10 cellular contexts compared by ENCODE assay signal in the genomic region with DNA sequence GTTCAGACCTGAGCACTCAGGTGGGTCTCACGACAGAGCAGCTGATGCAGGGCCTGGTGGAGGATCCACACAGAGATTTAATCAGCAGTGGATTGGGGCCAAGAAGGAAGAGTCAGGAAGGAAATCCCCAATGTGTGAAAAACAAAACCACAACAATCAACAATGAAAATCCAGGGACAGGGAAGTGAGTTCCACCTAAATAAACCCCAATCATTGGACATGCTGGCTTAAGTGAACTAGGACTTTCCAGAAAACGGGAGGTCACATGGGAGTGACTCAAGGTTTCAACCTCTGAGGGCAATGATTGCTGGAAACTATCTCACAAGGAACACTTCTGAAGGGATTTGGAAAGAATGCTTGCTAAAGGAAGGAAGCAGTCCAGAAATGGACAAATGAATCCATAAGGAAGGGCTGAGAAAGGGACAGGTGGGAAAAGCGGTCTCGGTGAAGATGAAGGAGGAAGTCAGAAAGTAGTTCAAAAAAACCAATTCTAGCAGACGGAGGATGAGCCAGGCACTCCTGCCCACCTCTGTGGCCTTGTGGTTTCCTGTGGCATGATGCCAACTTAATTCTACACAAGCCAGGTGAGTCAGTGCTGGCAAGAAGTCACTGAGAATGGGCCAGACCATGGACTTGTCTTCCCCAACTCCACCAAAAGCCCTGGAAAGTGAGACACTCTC. TPM values are rescaled to one million over a fixed set of nuclear protein-coding genes. Genes with fewer than 3 reads are reported as not detected.
DNase-seq lines count a peak whose midpoint lies in the region; ATAC-seq and TF ChIP-seq lines count a peak whose summit lies in the region.
"Had no signal": no experiment of that assay in that cellular context is flagged by ENCODE, and none has a peak within 500 bp of the region (broad histone marks: within the 10 kb centered on the region; RNA-seq: fewer than 3 reads in every experiment).

No MANE protein-coding gene starts in this region.

- no peaks in the 10 kb centered on the region for H3K9me3 ChIP-seq in esophagus squamous epithelium
- no peaks in the 10 kb centered on the region for H3K9me3 ChIP-seq in HAP-1

- no peaks in the 10 kb centered on the region for H3K36me3 ChIP-seq in esophagus squamous epithelium
- no peaks in the 10 kb centered on the region for H3K36me3 ChIP-seq in HAP-1 (replicated peaks)

- H3K4me3 ChIP-seq in esophagus squamous epithelium, result no peak overlapping the region
- no peak overlapping the region for H3K4me3 ChIP-seq in HAP-1

- WGBS in esophagus squamous epithelium, 2 donors, result 32 to 33% methylated on average over 5 of the region's 5 CpGs

- peak overlapping the region; percentile 17 to 50 (median 37) for H3K27ac ChIP-seq in esophagus squamous epithelium

- H3K4me1 ChIP-seq in esophagus squamous epithelium, result peaks cover 8 to 20% (median 12%) of the 10 kb centered on the region in 3 donors
- H3K4me1 ChIP-seq in HAP-1, result no peaks in the 10 kb centered on the region

- no peaks in the 10 kb centered on the region for H3K36me3 Mint-ChIP-seq in stimulated activated effector memory CD8-positive, alpha-beta T cell treated with anti-CD3 and anti-CD28 coated beads, Interleukin-12 subunit alpha, Interleukin-12 subunit beta, amount 100 ng/mL, for 72 hours

- in situ Hi-C loops in HAP-1 (cut with MboI; ENCODE audit: low sequenced_read_pairs), result no loop called here

- peak; percentile 59 for DNase-seq in activated CD8-positive, alpha-beta memory T cell treated with anti-CD3 and anti-CD28 coated beads, Interleukin-2, amount 50 U/mL, for 48 hours
- no peak for DNase-seq in activated CD8-positive, alpha-beta memory T cell treated with anti-CD3 and anti-CD28 coated beads for 24 hours
- DNase-seq in activated CD4-positive, alpha-beta T cell treated with anti-CD3 and anti-CD28 coated beads, Interleukin-2, amount 50 U/mL, for 1 hour, result peak; percentile 12
- no peak for DNase-seq in esophagus squamous epithelium (lab: John Stamatoyannopoulos, UW)
- DNase-seq in stimulated activated effector memory CD8-positive, alpha-beta T cell treated with anti-CD3 and anti-CD28 coated beads, Interleukin-12 subunit alpha, Interleukin-12 subunit beta, amount 100 ng/mL, for 72 hours (ENCODE audit: low spot score in 2 of 2), result no peak
- no peak for DNase-seq in HAP-1 (ENCODE audit: low spot score in 2 of 2)
- DNase-seq: effector CD8-positive, alpha-beta T cell had no signal

- no peak for TF ChIP-seq CTCF in esophagus squamous epithelium (IDR thresholded peaks at IDR 0.05)

- no peak for TF ChIP-seq POLR2A in esophagus squamous epithelium (IDR thresholded peaks at IDR 0.05)

- no peak overlapping the region for H3K27ac Mint-ChIP-seq in stimulated activated effector memory CD8-positive, alpha-beta T cell treated with anti-CD3 and anti-CD28 coated beads, Interleukin-12 subunit alpha, Interleukin-12 subunit beta, amount 100 ng/mL, for 72 hours

- H3K4me1 Mint-ChIP-seq in stimulated activated effector memory CD8-positive, alpha-beta T cell treated with anti-CD3 and anti-CD28 coated beads, Interleukin-12 subunit alpha, Interleukin-12 subunit beta, amount 100 ng/mL, for 72 hours, result peaks cover 19% of the 10 kb centered on the region

- no peak overlapping the region for H3K4me3 Mint-ChIP-seq in stimulated activated effector memory CD8-positive, alpha-beta T cell treated with anti-CD3 and anti-CD28 coated beads, Interleukin-12 subunit alpha, Interleukin-12 subunit beta, amount 100 ng/mL, for 72 hours

- no peaks in the 10 kb centered on the region for H3K9me3 Mint-ChIP-seq in stimulated activated effector memory CD8-positive, alpha-beta T cell treated with anti-CD3 and anti-CD28 coated beads, Interleukin-12 subunit alpha, Interleukin-12 subunit beta, amount 100 ng/mL, for 72 hours

- peak; percentile 82 for ATAC-seq in stimulated activated effector memory CD8-positive, alpha-beta T cell treated with anti-CD3 and anti-CD28 coated beads, Interleukin-12 subunit alpha, Interleukin-12 subunit beta, amount 100 ng/mL, for 72 hours
- ATAC-seq in HG03095 (IDR thresholded peaks at IDR 0.05; ENCODE audit: unreplicated experiment) (no peak), HG02840 (IDR thresholded peaks at IDR 0.05; ENCODE audit: low FRiP score, unreplicated experiment) (no peak)
- ATAC-seq: Panc1 had no signal

- H3K27me3 ChIP-seq in esophagus squamous epithelium (no peaks in the 10 kb centered on the region), HAP-1 (ENCODE audit: low read depth) (no peaks in the 10 kb centered on the region)

- intact Hi-C loops in esophagus squamous epithelium (cut with DNase I), result no loop called here

RNA-seq across cellular contexts. Expression of a gene that starts 15.4 kb away (rescaled TPM):
- 10 to 100 TPM in 3 of 4 donors, 1 to 10 TPM in 1; 2.3 to 54.0 (median 39.0) TPM for total RNA-seq in esophagus squamous epithelium

Comparison
In these comparisons a context has a peak if more than half of its experiments do, and no peak if none do; other contexts are left out.
1. DNase-seq: peak in activated CD8-positive, alpha-beta memory T cell treated with anti-CD3 and anti-CD28 coated beads, Interleukin-2, amount 50 U/mL, for 48 hours (single experiment) and activated CD4-positive, alpha-beta T cell treated with anti-CD3 and anti-CD28 coated beads, Interleukin-2, amount 50 U/mL, for 1 hour (single experiment); none in activated CD8-positive, alpha-beta memory T cell treated with anti-CD3 and anti-CD28 coated beads for 24 hours (single experiment), esophagus squamous epithelium (single experiment), stimulated activated effector memory CD8-positive, alpha-beta T cell treated with anti-CD3 and anti-CD28 coated beads, Interleukin-12 subunit alpha, Interleukin-12 subunit beta, amount 100 ng/mL, for 72 hours (0 of 2) and HAP-1 (0 of 2).